ENCODE assay signal across 20 cellular contexts in genomic region chr7:67842571-67842970, GRCh38.
"Had no signal": no experiment of that assay in that cellular context is flagged by ENCODE, and none has a peak within 500 bp of the region (broad histone marks: within the 10 kb centered on the region; RNA-seq: fewer than 3 reads in every experiment).

No MANE protein-coding gene starts in this region.

- H3K4me1 Mint-ChIP-seq: natural killer cell; stimulated activated effector memory CD8-positive, alpha-beta T cell treated with anti-CD3 and anti-CD28 coated beads, Interleukin-12 subunit alpha, Interleukin-12 subunit beta, amount 100 ng/mL, for 72 hours had no signal

- H3K9me3 Mint-ChIP-seq: mesothelial cell of epicardium, neural crest cell had no signal

- H3K9me3 ChIP-seq: colonic mucosa, ovary, suprapubic skin, upper lobe of left lung, vagina had no signal

- H3K27ac ChIP-seq: colonic mucosa, ovary, suprapubic skin, tibial artery, upper lobe of left lung, vagina had no signal

- H3K4me1 ChIP-seq: colonic mucosa, suprapubic skin, tibial artery, upper lobe of left lung, vagina had no signal

- H3K4me3 ChIP-seq: colonic mucosa, ovary, suprapubic skin, tibial artery, upper lobe of left lung, vagina had no signal

- H3K27ac Mint-ChIP-seq: mesothelial cell of epicardium; natural killer cell; stimulated activated effector memory CD8-positive, alpha-beta T cell treated with anti-CD3 and anti-CD28 coated beads, Interleukin-12 subunit alpha, Interleukin-12 subunit beta, amount 100 ng/mL, for 72 hours had no signal

- DNase-seq: colonic mucosa; dermis blood vessel endothelial cell; erythroblast; foreskin melanocyte; head of caudate nucleus; hippocampal formation; mammary epithelial cell; natural killer cell; ovary; right cardiac atrium; stimulated activated CD4-positive, alpha-beta T cell treated with anti-CD3 and anti-CD28 coated beads, Interleukin-4, amount 100 ng/mL, for 1 hour; stimulated activated CD8-positive, alpha-beta memory T cell treated with anti-CD3 and anti-CD28 coated beads, Interleukin-4, amount 100 ng/mL, for 48 hours; stimulated activated naive CD8-positive, alpha-beta T cell treated with anti-CD3 and anti-CD28 coated beads, Interleukin-15, Interleukin-2, amounts not matched to agents 100 U/mL and 50 U/mL, for 24 hours; tibial artery; upper lobe of left lung had no signal

- H3K27me3 ChIP-seq: colonic mucosa, ovary, tibial artery, upper lobe of left lung, vagina had no signal

- H3K4me3 Mint-ChIP-seq: mesothelial cell of epicardium; natural killer cell; neural crest cell; stimulated activated effector memory CD8-positive, alpha-beta T cell treated with anti-CD3 and anti-CD28 coated beads, Interleukin-12 subunit alpha, Interleukin-12 subunit beta, amount 100 ng/mL, for 72 hours had no signal

- H3K36me3 ChIP-seq: colonic mucosa, ovary, suprapubic skin, tibial artery, upper lobe of left lung, vagina had no signal

- H3K36me3 Mint-ChIP-seq: mesothelial cell of epicardium; natural killer cell; stimulated activated effector memory CD8-positive, alpha-beta T cell treated with anti-CD3 and anti-CD28 coated beads, Interleukin-12 subunit alpha, Interleukin-12 subunit beta, amount 100 ng/mL, for 72 hours had no signal
